Comparison of ENCODE assay signal across 42 cellular contexts in the genomic region with DNA sequence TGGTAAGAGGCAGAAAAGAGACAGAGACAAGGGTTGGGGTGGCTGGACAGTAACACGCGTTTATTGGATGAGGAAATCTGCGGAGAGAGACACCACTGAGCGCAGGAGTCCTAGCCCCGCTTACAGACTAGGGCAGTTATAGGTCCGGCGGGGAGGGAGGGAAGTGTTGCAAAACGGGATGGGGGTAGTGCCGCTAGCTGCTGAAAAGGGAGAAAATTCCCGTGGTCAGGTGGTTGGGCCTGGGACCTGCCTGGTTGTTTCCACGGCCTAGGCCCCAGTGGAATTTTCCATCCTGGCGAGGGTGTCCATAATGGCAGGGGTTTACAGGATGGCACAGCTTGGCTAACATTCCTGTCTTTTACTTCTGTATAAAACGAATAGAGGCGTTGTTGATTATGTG. TPM values are rescaled to one million over a fixed set of nuclear protein-coding genes. Genes with fewer than 3 reads are reported as not detected.
"Had no signal": no experiment of that assay in that cellular context is flagged by ENCODE, and none has a peak within 500 bp of the region (broad histone marks: within the 10 kb centered on the region; RNA-seq: fewer than 3 reads in every experiment).

No MANE protein-coding gene starts in this region.

- H3K4me3 ChIP-seq: coronary artery, dorsolateral prefrontal cortex, esophagus squamous epithelium, gastroesophageal sphincter, heart right ventricle had no signal

- DNase-seq: activated B cell treated with CpG ODN at 0.5 μM for 24 hours; activated CD4-positive, alpha-beta memory T cell treated with anti-CD3 and anti-CD28 coated beads for 36 hours; activated CD4-positive, alpha-beta T cell treated with anti-CD3 and anti-CD28 coated beads for 36 hours; activated CD4-positive, alpha-beta T cell treated with anti-CD3 and anti-CD28 coated beads, Interleukin-2, amount 10 ng/mL, durations not matched to agents 24 days and 14 days; activated CD4-positive, CD25-positive, alpha-beta regulatory T cell treated with anti-CD3 and anti-CD28 coated beads, Interleukin-2, amount 50 U/mL, for 72 hours; activated CD8-positive, alpha-beta memory T cell treated with anti-CD3 and anti-CD28 coated beads, Interleukin-2, amount 10 ng/mL, durations not matched to agents 7 days and 5 days; activated CD8-positive, alpha-beta memory T cell treated with anti-CD3 and anti-CD28 coated beads, Interleukin-2, amount 50 U/mL, for 4 hours; activated CD8-positive, alpha-beta T cell treated with anti-CD3 and anti-CD28 coated beads, Interleukin-2, amount 10 ng/mL, durations not matched to agents 7 days and 5 days; activated gamma-delta T cell; activated naive CD4-positive, alpha-beta T cell; activated naive CD4-positive, alpha-beta T cell treated with anti-CD3 and anti-CD28 coated beads, Interleukin-2, amount 10 ng/mL, durations not matched to agents 7 days and 5 days; activated naive CD8-positive, alpha-beta T cell treated with anti-CD3 and anti-CD28 coated beads, Interleukin-2, amount 10 ng/mL, durations not matched to agents 7 days and 5 days; activated T-cell treated with anti-CD3 and anti-CD28 coated beads, Interleukin-2, amount 50 U/mL, for 1 hour; activated T-cell treated with anti-CD3 and anti-CD28 coated beads, Interleukin-2, amount 50 U/mL, for 48 hours; brain microvascular endothelial cell; dorsolateral prefrontal cortex; effector memory CD8-positive, alpha-beta T cell; esophagus squamous epithelium; foreskin melanocyte; heart right ventricle; T-cell; T1000; WERI-Rb-1 had no signal

- H3K27ac ChIP-seq: brain microvascular endothelial cell, coronary artery, dorsolateral prefrontal cortex, epithelial cell of prostate, esophagus squamous epithelium, gastroesophageal sphincter, heart right ventricle, WERI-Rb-1 had no signal

- H3K27ac Mint-ChIP-seq: activated B cell treated with CpG ODN at 0.5 μM for 24 hours; activated CD4-positive, alpha-beta memory T cell treated with anti-CD3 and anti-CD28 coated beads for 36 hours; activated CD4-positive, alpha-beta T cell treated with anti-CD3 and anti-CD28 coated beads for 36 hours; activated CD4-positive, alpha-beta T cell treated with anti-CD3 and anti-CD28 coated beads, Interleukin-2, amount 10 ng/mL, durations not matched to agents 24 days and 14 days; activated CD8-positive, alpha-beta memory T cell treated with anti-CD3 and anti-CD28 coated beads, Interleukin-2, amount 10 ng/mL, durations not matched to agents 7 days and 5 days; activated CD8-positive, alpha-beta T cell treated with anti-CD3 and anti-CD28 coated beads, Interleukin-2, amount 10 ng/mL, durations not matched to agents 7 days and 5 days; activated naive CD4-positive, alpha-beta T cell treated with anti-CD3 and anti-CD28 coated beads, Interleukin-2, amount 10 ng/mL, durations not matched to agents 7 days and 5 days; activated naive CD4-positive, alpha-beta T cell treated with anti-CD3 and anti-CD28 coated beads, Interleukin-2, amount 50 U/mL, for 72 hours; activated naive CD8-positive, alpha-beta T cell treated with anti-CD3 and anti-CD28 coated beads, Interleukin-2, amount 10 ng/mL, durations not matched to agents 7 days and 5 days; activated T-helper 1 cell treated with anti-CD3 and anti-CD28 coated beads, Interleukin-12 subunit alpha, Interleukin-12 subunit beta, Interleukin-2, Interleukin-4 antibody, amounts not matched to agents 30 ng/mL and 10 ng/mL and 1 ng/mL, durations not matched to agents 14 hours and 24 hours and 36 hours; dendritic cell treated with granulocyte-macrophage colony-stimulating factor and Interleukin-4, amounts not matched to agents 40 ng/mL and 50 ng/mL, for 4 days; effector memory CD8-positive, alpha-beta T cell; T-cell; T-helper 1 cell treated with Interleukin-12 subunit alpha and Interleukin-12 subunit beta and Interleukin-4 antibody, amounts not matched to agents 30 μg/mL and 1 μg/mL, for 36 hours; T-helper 2 cell treated with Interferon-gamma antibody and Interleukin-4, amounts not matched to agents 5 μg/mL and 100 μg/mL, for 36 hours had no signal

- H3K36me3 Mint-ChIP-seq: activated CD4-positive, alpha-beta memory T cell treated with anti-CD3 and anti-CD28 coated beads for 36 hours; activated naive CD4-positive, alpha-beta T cell treated with anti-CD3 and anti-CD28 coated beads, Interleukin-2, amount 10 ng/mL, durations not matched to agents 7 days and 5 days; activated naive CD4-positive, alpha-beta T cell treated with anti-CD3 and anti-CD28 coated beads, Interleukin-2, amount 50 U/mL, for 72 hours; activated naive CD8-positive, alpha-beta T cell treated with anti-CD3 and anti-CD28 coated beads, Interleukin-2, amount 10 ng/mL, durations not matched to agents 7 days and 5 days; T-cell had no signal

- H3K4me1 Mint-ChIP-seq: activated B cell treated with CpG ODN at 0.5 μM for 24 hours; activated CD4-positive, alpha-beta T cell treated with anti-CD3 and anti-CD28 coated beads for 36 hours; activated CD4-positive, alpha-beta T cell treated with anti-CD3 and anti-CD28 coated beads, Interleukin-2, amount 10 ng/mL, durations not matched to agents 24 days and 14 days; activated CD8-positive, alpha-beta memory T cell treated with anti-CD3 and anti-CD28 coated beads, Interleukin-2, amount 10 ng/mL, durations not matched to agents 7 days and 5 days; activated naive CD4-positive, alpha-beta T cell treated with anti-CD3 and anti-CD28 coated beads, Interleukin-2, amount 10 ng/mL, durations not matched to agents 7 days and 5 days; activated naive CD8-positive, alpha-beta T cell treated with anti-CD3 and anti-CD28 coated beads, Interleukin-2, amount 10 ng/mL, durations not matched to agents 7 days and 5 days; central memory CD8-positive, alpha-beta T cell; T-cell had no signal

- H3K27me3 ChIP-seq: brain microvascular endothelial cell, dorsolateral prefrontal cortex, esophagus squamous epithelium, gastroesophageal sphincter, heart right ventricle had no signal

- H3K9me3 Mint-ChIP-seq: activated B cell treated with CpG ODN at 0.5 μM for 24 hours; activated CD4-positive, alpha-beta memory T cell treated with anti-CD3 and anti-CD28 coated beads for 36 hours; activated naive CD4-positive, alpha-beta T cell treated with anti-CD3 and anti-CD28 coated beads, Interleukin-2, amount 10 ng/mL, durations not matched to agents 7 days and 5 days; activated naive CD4-positive, alpha-beta T cell treated with anti-CD3 and anti-CD28 coated beads, Interleukin-2, amount 50 U/mL, for 72 hours; central memory CD8-positive, alpha-beta T cell; effector memory CD8-positive, alpha-beta T cell; T-cell; T-helper 2 cell treated with Interferon-gamma antibody and Interleukin-4, amounts not matched to agents 5 μg/mL and 100 μg/mL, for 36 hours had no signal

- H3K4me1 ChIP-seq: esophagus squamous epithelium, gastroesophageal sphincter had no signal

- FAIRE-seq: astrocyte, bronchial epithelial cell, endothelial cell of umbilical vein had no signal

- H3K4me3 Mint-ChIP-seq: activated B cell treated with CpG ODN at 0.5 μM for 24 hours; activated CD4-positive, alpha-beta memory T cell treated with anti-CD3 and anti-CD28 coated beads for 36 hours; activated CD4-positive, alpha-beta T cell treated with anti-CD3 and anti-CD28 coated beads for 36 hours; activated CD4-positive, alpha-beta T cell treated with anti-CD3 and anti-CD28 coated beads, Interleukin-2, amount 10 ng/mL, durations not matched to agents 24 days and 14 days; activated CD8-positive, alpha-beta memory T cell treated with anti-CD3 and anti-CD28 coated beads, Interleukin-2, amount 10 ng/mL, durations not matched to agents 7 days and 5 days; activated CD8-positive, alpha-beta T cell treated with anti-CD3 and anti-CD28 coated beads, Interleukin-2, amount 10 ng/mL, durations not matched to agents 7 days and 5 days; activated naive CD4-positive, alpha-beta T cell treated with anti-CD3 and anti-CD28 coated beads, Interleukin-2, amount 10 ng/mL, durations not matched to agents 7 days and 5 days; activated naive CD8-positive, alpha-beta T cell treated with anti-CD3 and anti-CD28 coated beads, Interleukin-2, amount 10 ng/mL, durations not matched to agents 7 days and 5 days; activated T-helper 1 cell treated with anti-CD3 and anti-CD28 coated beads, Interleukin-12 subunit alpha, Interleukin-12 subunit beta, Interleukin-2, Interleukin-4 antibody, amounts not matched to agents 30 ng/mL and 10 ng/mL and 1 ng/mL, durations not matched to agents 14 hours and 24 hours and 36 hours; central memory CD8-positive, alpha-beta T cell; dendritic cell treated with granulocyte-macrophage colony-stimulating factor and Interleukin-4, amounts not matched to agents 40 ng/mL and 50 ng/mL, for 4 days; effector memory CD8-positive, alpha-beta T cell; T-cell; T-helper 1 cell treated with Interleukin-12 subunit alpha and Interleukin-12 subunit beta and Interleukin-4 antibody, amounts not matched to agents 30 μg/mL and 1 μg/mL, for 36 hours; T-helper 2 cell treated with Interferon-gamma antibody and Interleukin-4, amounts not matched to agents 5 μg/mL and 100 μg/mL, for 36 hours had no signal

- ATAC-seq: activated CD4-positive, alpha-beta T cell treated with anti-CD3 and anti-CD28 coated beads for 36 hours; activated CD8-positive, alpha-beta memory T cell treated with anti-CD3 and anti-CD28 coated beads, Interleukin-2, amount 10 ng/mL, durations not matched to agents 7 days and 5 days; activated CD8-positive, alpha-beta T cell treated with anti-CD3 and anti-CD28 coated beads, Interleukin-2, amount 10 ng/mL, durations not matched to agents 7 days and 5 days; activated naive CD4-positive, alpha-beta T cell treated with anti-CD3 and anti-CD28 coated beads, Interleukin-2, amount 50 U/mL, for 72 hours; effector memory CD8-positive, alpha-beta T cell; gastroesophageal sphincter; heart right ventricle; T-cell had no signal

- H3K27me3 Mint-ChIP-seq: activated B cell treated with CpG ODN at 0.5 μM for 24 hours; activated CD4-positive, alpha-beta memory T cell treated with anti-CD3 and anti-CD28 coated beads for 36 hours; activated CD4-positive, alpha-beta T cell treated with anti-CD3 and anti-CD28 coated beads for 36 hours; activated CD4-positive, alpha-beta T cell treated with anti-CD3 and anti-CD28 coated beads, Interleukin-2, amount 10 ng/mL, durations not matched to agents 24 days and 14 days; activated CD8-positive, alpha-beta memory T cell treated with anti-CD3 and anti-CD28 coated beads, Interleukin-2, amount 10 ng/mL, durations not matched to agents 7 days and 5 days; activated naive CD4-positive, alpha-beta T cell treated with anti-CD3 and anti-CD28 coated beads, Interleukin-2, amount 10 ng/mL, durations not matched to agents 7 days and 5 days; activated naive CD8-positive, alpha-beta T cell treated with anti-CD3 and anti-CD28 coated beads, Interleukin-2, amount 10 ng/mL, durations not matched to agents 7 days and 5 days; central memory CD8-positive, alpha-beta T cell; dendritic cell treated with granulocyte-macrophage colony-stimulating factor and Interleukin-4, amounts not matched to agents 40 ng/mL and 50 ng/mL, for 4 days had no signal

- H3K36me3 ChIP-seq: brain microvascular endothelial cell, esophagus squamous epithelium, gastroesophageal sphincter, heart right ventricle, WERI-Rb-1 had no signal

- H3K9me3 ChIP-seq: gastroesophageal sphincter had no signal

RNA-seq across cellular contexts. Expression of a gene that starts 5.5 kb away (rescaled TPM):
- total RNA-seq: activated B cell treated with CpG ODN at 0.5 μM for 24 hours; activated CD4-positive, alpha-beta memory T cell treated with anti-CD3 and anti-CD28 coated beads for 36 hours; activated CD4-positive, alpha-beta T cell treated with anti-CD3 and anti-CD28 coated beads for 36 hours; activated CD4-positive, alpha-beta T cell treated with anti-CD3 and anti-CD28 coated beads, Interleukin-2, amount 10 ng/mL, durations not matched to agents 24 days and 14 days; activated CD8-positive, alpha-beta memory T cell treated with anti-CD3 and anti-CD28 coated beads for 36 hours; activated CD8-positive, alpha-beta memory T cell treated with anti-CD3 and anti-CD28 coated beads, Interleukin-2, amount 10 ng/mL, durations not matched to agents 7 days and 5 days; activated CD8-positive, alpha-beta T cell treated with anti-CD3 and anti-CD28 coated beads, Interleukin-2, amount 10 ng/mL, durations not matched to agents 7 days and 5 days; activated naive CD4-positive, alpha-beta T cell treated with anti-CD3 and anti-CD28 coated beads, Interleukin-2, amount 50 U/mL, for 72 hours; activated naive CD8-positive, alpha-beta T cell treated with anti-CD3 and anti-CD28 coated beads, Interleukin-2, amount 10 ng/mL, durations not matched to agents 7 days and 5 days; activated T-helper 1 cell treated with anti-CD3 and anti-CD28 coated beads, Interleukin-12 subunit alpha, Interleukin-12 subunit beta, Interleukin-2, Interleukin-4 antibody, amounts not matched to agents 30 ng/mL and 10 ng/mL and 1 ng/mL, durations not matched to agents 14 hours and 24 hours and 36 hours; astrocyte; bronchial epithelial cell; cardiac septum; cerebellum; dorsolateral prefrontal cortex; endothelial cell of umbilical vein; esophagus squamous epithelium; fibroblast of lung; fibroblast of villous mesenchyme; gastroesophageal sphincter; glomerular endothelial cell; heart right ventricle; T-cell had no signal
- polyA plus RNA-seq: endothelial cell of umbilical vein, esophagus, fibroblast of lung, heart right ventricle had no signal

RNA-seq across cellular contexts. Expression of a gene that starts 19.0 kb away (rescaled TPM):
- total RNA-seq: activated B cell treated with CpG ODN at 0.5 μM for 24 hours; activated CD4-positive, alpha-beta memory T cell treated with anti-CD3 and anti-CD28 coated beads for 36 hours; activated CD4-positive, alpha-beta T cell treated with anti-CD3 and anti-CD28 coated beads for 36 hours; activated CD4-positive, alpha-beta T cell treated with anti-CD3 and anti-CD28 coated beads, Interleukin-2, amount 10 ng/mL, durations not matched to agents 24 days and 14 days; activated CD8-positive, alpha-beta memory T cell treated with anti-CD3 and anti-CD28 coated beads for 36 hours; activated CD8-positive, alpha-beta memory T cell treated with anti-CD3 and anti-CD28 coated beads, Interleukin-2, amount 10 ng/mL, durations not matched to agents 7 days and 5 days; activated CD8-positive, alpha-beta T cell treated with anti-CD3 and anti-CD28 coated beads, Interleukin-2, amount 10 ng/mL, durations not matched to agents 7 days and 5 days; activated naive CD4-positive, alpha-beta T cell treated with anti-CD3 and anti-CD28 coated beads, Interleukin-2, amount 50 U/mL, for 72 hours; activated naive CD8-positive, alpha-beta T cell treated with anti-CD3 and anti-CD28 coated beads, Interleukin-2, amount 10 ng/mL, durations not matched to agents 7 days and 5 days; activated T-helper 1 cell treated with anti-CD3 and anti-CD28 coated beads, Interleukin-12 subunit alpha, Interleukin-12 subunit beta, Interleukin-2, Interleukin-4 antibody, amounts not matched to agents 30 ng/mL and 10 ng/mL and 1 ng/mL, durations not matched to agents 14 hours and 24 hours and 36 hours; astrocyte; bronchial epithelial cell; cardiac septum; cerebellum; dorsolateral prefrontal cortex; endothelial cell of umbilical vein; esophagus squamous epithelium; fibroblast of lung; fibroblast of villous mesenchyme; gastroesophageal sphincter; glomerular endothelial cell; heart right ventricle; T-cell had no signal
- polyA plus RNA-seq: endothelial cell of umbilical vein, esophagus, fibroblast of lung, heart right ventricle had no signal

RNA-seq across cellular contexts. Expression of a gene that starts 44.0 kb away (rescaled TPM):
- total RNA-seq: activated B cell treated with CpG ODN at 0.5 μM for 24 hours; activated CD4-positive, alpha-beta memory T cell treated with anti-CD3 and anti-CD28 coated beads for 36 hours; activated CD4-positive, alpha-beta T cell treated with anti-CD3 and anti-CD28 coated beads for 36 hours; activated CD4-positive, alpha-beta T cell treated with anti-CD3 and anti-CD28 coated beads, Interleukin-2, amount 10 ng/mL, durations not matched to agents 24 days and 14 days; activated CD8-positive, alpha-beta memory T cell treated with anti-CD3 and anti-CD28 coated beads for 36 hours; activated CD8-positive, alpha-beta memory T cell treated with anti-CD3 and anti-CD28 coated beads, Interleukin-2, amount 10 ng/mL, durations not matched to agents 7 days and 5 days; activated CD8-positive, alpha-beta T cell treated with anti-CD3 and anti-CD28 coated beads, Interleukin-2, amount 10 ng/mL, durations not matched to agents 7 days and 5 days; activated naive CD4-positive, alpha-beta T cell treated with anti-CD3 and anti-CD28 coated beads, Interleukin-2, amount 50 U/mL, for 72 hours; activated naive CD8-positive, alpha-beta T cell treated with anti-CD3 and anti-CD28 coated beads, Interleukin-2, amount 10 ng/mL, durations not matched to agents 7 days and 5 days; activated T-helper 1 cell treated with anti-CD3 and anti-CD28 coated beads, Interleukin-12 subunit alpha, Interleukin-12 subunit beta, Interleukin-2, Interleukin-4 antibody, amounts not matched to agents 30 ng/mL and 10 ng/mL and 1 ng/mL, durations not matched to agents 14 hours and 24 hours and 36 hours; astrocyte; bronchial epithelial cell; cardiac septum; cerebellum; dorsolateral prefrontal cortex; endothelial cell of umbilical vein; esophagus squamous epithelium; fibroblast of lung; fibroblast of villous mesenchyme; gastroesophageal sphincter; glomerular endothelial cell; heart right ventricle; T-cell had no signal
- polyA plus RNA-seq: endothelial cell of umbilical vein, esophagus, fibroblast of lung, heart right ventricle had no signal
